23 cellular contexts compared by ENCODE assay signal in genomic region chr2:39320162-39320561, GRCh38.
DNase-seq lines count a peak whose midpoint lies in the region; ATAC-seq, FAIRE-seq and TF ChIP-seq lines count a peak whose summit lies in the region.
"Had no signal": no experiment of that assay in that cellular context is flagged by ENCODE, and none has a peak within 500 bp of the region (broad histone marks: within the 10 kb centered on the region; RNA-seq: fewer than 3 reads in every experiment).

No MANE protein-coding gene starts in this region.

- intact Hi-C loops in IMR-90 (cut with micrococcal nuclease): no loop called here
- intact Hi-C loops in K562 (cut with micrococcal nuclease): no loop called here
- intact Hi-C loops in vagina (cut with DNase I): no loop called here

- BruUV-seq in IMR-90 (replicated peaks; lab: Mats Ljungman, UMichigan) (no TSS peak), K562 (replicated peaks; lab: Mats Ljungman, UMichigan) (no TSS peak)

- no peak overlapping the region for H3K9ac ChIP-seq in IMR-90 (ENCODE audit: low read depth, low read length)
- no peak overlapping the region for H3K9ac ChIP-seq in K562 (ENCODE audit: insufficient read depth in 1 of 2, low read depth in 2 of 2, low read length in 2 of 2)
- H3K9ac ChIP-seq: BLaER1 treated with 17β-estradiol and CSF1 and Interleukin-3, amounts not matched to agents 10 nM and 100 nM had no signal

- no peaks in the 10 kb centered on the region for H3K27me3 ChIP-seq in IMR-90 (ENCODE audit: control insufficient read depth, insufficient read depth, low read length)
- no peaks in the 10 kb centered on the region for H3K27me3 ChIP-seq in K562 (ENCODE audit: control insufficient read depth in 2 of 2, insufficient read depth in 2 of 2, low read length in 2 of 2)
- H3K27me3 ChIP-seq in vagina: no peaks in the 10 kb centered on the region
- no peaks in the 10 kb centered on the region for H3K27me3 ChIP-seq in HAP-1 (ENCODE audit: low read depth)
- H3K27me3 ChIP-seq: BLaER1 treated with 17β-estradiol and CSF1 and Interleukin-3, amounts not matched to agents 10 nM and 100 nM had no signal

- H3K36me3 ChIP-seq in IMR-90 (ENCODE audit: control insufficient read depth, insufficient read depth, low read length): peaks cover 5% of the 10 kb centered on the region
- peaks cover 13% of the 10 kb centered on the region; the same call in 2 of the 3 replicates for H3K36me3 ChIP-seq in K562 (ENCODE audit: control insufficient read depth, insufficient read depth, low read length)
- H3K36me3 ChIP-seq in vagina: peaks cover 0 to 4% of the 10 kb centered on the region in 2 donors
- peaks cover 15% of the 10 kb centered on the region for H3K36me3 ChIP-seq in HAP-1 (replicated peaks)

- no peak overlapping the region for H3K27ac ChIP-seq in A549
- H3K27ac ChIP-seq in IMR-90 (ENCODE audit: insufficient read depth, low read length): no peak overlapping the region
- H3K27ac ChIP-seq in K562 (ENCODE audit: extremely low read depth, low read depth, low read length): no peak overlapping the region
- no peak overlapping the region for H3K27ac ChIP-seq in vagina
- H3K27ac ChIP-seq: BLaER1 treated with 17β-estradiol and CSF1 and Interleukin-3, amounts not matched to agents 10 nM and 100 nM; C4-2B had no signal

- no peak for FAIRE-seq in A549 (lab: Jason Lieb, UNC)
- no peak for FAIRE-seq in K562 (lab: Jason Lieb, UNC)
- FAIRE-seq: A204.1, GM12878, GM12892, GM18507 had no signal

- WGBS in A549 (ENCODE audit: missing lambda C conversion rate): 71% methylated on average over 4 of the region's 4 CpGs
- no CpG with 5 or more reads among the region's 4 CpGs for WGBS in IMR-90 (ENCODE audit: extremely low coverage in 2 of 2, insufficient read length in 1 of 2), 2 experiments
- WGBS in K562 (ENCODE audit: insufficient coverage, low coverage, missing lambda C conversion rate): 86% methylated on average over 4 of the region's 4 CpGs

- H3K14ac ChIP-seq in IMR-90 (replicated peaks; ENCODE audit: low read depth, low read length): no peak overlapping the region

- no peak overlapping the region for H4K5ac ChIP-seq in IMR-90 (ENCODE audit: low read depth, low read length)

- no peak overlapping the region for H3K4ac ChIP-seq in IMR-90 (ENCODE audit: low read depth, low read length)

- H2AFZ ChIP-seq in IMR-90 (replicated peaks; ENCODE audit: low read length, poor library complexity): no peak overlapping the region
- H2AFZ ChIP-seq in K562 (ENCODE audit: low read depth, low read length): no peak overlapping the region

- H3K23ac ChIP-seq in IMR-90 (ENCODE audit: low read depth, low read length): no peak overlapping the region

- no peak overlapping the region for H4K8ac ChIP-seq in IMR-90 (ENCODE audit: low read depth in 2 of 2, low read length in 2 of 2)

- TF ChIP-seq RAD21 in A549 (conservative IDR thresholded peaks at IDR 0.05 in 1 of 2, IDR thresholded peaks at IDR 0.05 in 1 of 2) (no peak), IMR-90 (IDR thresholded peaks at IDR 0.05; ENCODE audit: low read length) (no peak), K562 (CRISPR knock-in tag; conservative IDR thresholded peaks at IDR 0.05 in 1 of 2, IDR thresholded peaks at IDR 0.05 in 1 of 2) (no peak)

- H3K9me3 ChIP-seq in A549 (no peaks in the 10 kb centered on the region), IMR-90 (ENCODE audit: control insufficient read depth, insufficient read depth, low read length) (no peaks in the 10 kb centered on the region), K562 (replicated peaks; ENCODE audit: control insufficient read depth, insufficient read depth, low read depth, low read length) (no peaks in the 10 kb centered on the region), vagina (no peaks in the 10 kb centered on the region), HAP-1 (no peaks in the 10 kb centered on the region)
- H3K9me3 ChIP-seq: BLaER1 treated with 17β-estradiol and CSF1 and Interleukin-3, amounts not matched to agents 10 nM and 100 nM had no signal

- TF ChIP-seq EP300 in A549 (IDR thresholded peaks at IDR 0.05): no peak
- no peak for TF ChIP-seq EP300 in K562 (IDR thresholded peaks at IDR 0.05; ENCODE audit: low read length)

- no peak overlapping the region for H3K56ac ChIP-seq in IMR-90 (ENCODE audit: extremely low read depth, insufficient read depth, low read length)

- H3K4me2 ChIP-seq in A549: no peak overlapping the region
- H3K4me2 ChIP-seq in IMR-90 (ENCODE audit: low read depth, low read length): no peak overlapping the region
- no peak overlapping the region for H3K4me2 ChIP-seq in K562 (ENCODE audit: insufficient read depth, low read length)
- H3K4me2 ChIP-seq: BLaER1 treated with 17β-estradiol and CSF1 and Interleukin-3, amounts not matched to agents 10 nM and 100 nM had no signal

- H2BK5ac ChIP-seq in IMR-90 (ENCODE audit: low read depth, low read length, poor library complexity, severe bottlenecking): no peak overlapping the region

- in situ Hi-C loops in IMR-90 (cut with MboI; ENCODE audit: low sequenced_read_pairs): no loop called here
- in situ Hi-C loops in K562 (cut with MboI): no loop called here
- in situ Hi-C loops in HAP-1 (cut with MboI; ENCODE audit: low sequenced_read_pairs): no loop called here

- H2BK20ac ChIP-seq in IMR-90 (ENCODE audit: low read depth, low read length): no peak overlapping the region

- H3K4me3 ChIP-seq in A549: no peak overlapping the region
- no peak overlapping the region for H3K4me3 ChIP-seq in IMR-90 (ENCODE audit: insufficient read depth, low read depth, low read length)
- H3K4me3 ChIP-seq in K562: no peak overlapping the region
- no peak overlapping the region for H3K4me3 ChIP-seq in vagina
- H3K4me3 ChIP-seq in HAP-1: no peak overlapping the region
- H3K4me3 ChIP-seq: BLaER1 treated with 17β-estradiol and CSF1 and Interleukin-3, amounts not matched to agents 10 nM and 100 nM; GM12878 had no signal

- POLR2A ChIA-PET in A549 (lab: Yijun Ruan, JAX) (no interaction called here), IMR-90 (lab: Charles Lee; ENCODE audit: unreplicated experiment) (no interaction called here), K562 (lab: Yijun Ruan, JAX) (no interaction called here)

- H3K18ac ChIP-seq in IMR-90 (ENCODE audit: low read depth, low read length): no peak overlapping the region

- dilution Hi-C loops in IMR-90 (cut with HindIII; ENCODE audit: low sequenced_read_pairs, unreplicated experiment): no loop called here

- DNase-seq in A549 (ENCODE audit: low read depth in 1 of 2, low spot score in 1 of 2): no peak
- no peak for DNase-seq in IMR-90
- no peak for DNase-seq in K562 (ENCODE audit: extremely low read depth in 1 of 4, low spot score in 3 of 4)
- DNase-seq in COR-L47 (lab: John Stamatoyannopoulos, UW): no peak
- no peak for DNase-seq in vagina (ENCODE audit: extremely low spot score in 2 of 2)
- no peak for DNase-seq in HAP-1 (ENCODE audit: low spot score in 2 of 2)
- DNase-seq: 8988T; AML-193; CD4-positive, alpha-beta T cell; CD8-positive, alpha-beta T cell; DMS 273 treated with DMSO at 0.1 percent for 48 hours; DMS153; DMS53; DMS79; DND-41; EL; GDM1 had no signal

- no peak overlapping the region for H2AK5ac ChIP-seq in IMR-90 (ENCODE audit: low read depth, low read length)

- no peak overlapping the region for H2AK9ac ChIP-seq in IMR-90 (replicated peaks; ENCODE audit: low read depth, low read length, poor library complexity)

- CTCF ChIA-PET in A549 (lab: Yijun Ruan, JAX): no interaction called here
- CTCF ChIA-PET in IMR-90 (lab: Yijun Ruan, JAX): interaction anchor here (0.7 to 1.0 kb wide), 2 partner anchors 14 to 59 kb away, joined by 3 read pairs; no protein-coding TSS in a partner anchor
- CTCF ChIA-PET in K562 (lab: Yijun Ruan, JAX; ENCODE audit: low intra/inter-chr PET ratio): no interaction called here

- H3K4me1 ChIP-seq in A549: no peaks in the 10 kb centered on the region
- no peaks in the 10 kb centered on the region for H3K4me1 ChIP-seq in IMR-90 (ENCODE audit: control insufficient read depth, insufficient read depth, low read length)
- H3K4me1 ChIP-seq in K562 (replicated peaks in 1 of 2; ENCODE audit: control insufficient read depth in 2 of 2, insufficient read depth in 2 of 2, low read length in 2 of 2): no peaks in the 10 kb centered on the region
- H3K4me1 ChIP-seq in vagina: no peaks in the 10 kb centered on the region
- H3K4me1 ChIP-seq in HAP-1: peaks cover 31% of the 10 kb centered on the region
- H3K4me1 ChIP-seq: BLaER1 treated with 17β-estradiol and CSF1 and Interleukin-3, amounts not matched to agents 10 nM and 100 nM had no signal

- H3K9me1 ChIP-seq in IMR-90 (ENCODE audit: insufficient read depth, low read length): no peaks in the 10 kb centered on the region
- no peaks in the 10 kb centered on the region for H3K9me1 ChIP-seq in K562 (ENCODE audit: control insufficient read depth, insufficient read depth, low read length)

- H4K20me1 ChIP-seq in IMR-90 (ENCODE audit: insufficient read depth, low read length) (no peaks in the 10 kb centered on the region), K562 (replicated peaks; ENCODE audit: control insufficient read depth, insufficient read depth, low read length) (no peaks in the 10 kb centered on the region)
- H4K20me1 ChIP-seq: BLaER1 treated with 17β-estradiol and CSF1 and Interleukin-3, amounts not matched to agents 10 nM and 100 nM had no signal

- no peak overlapping the region for H2BK15ac ChIP-seq in IMR-90 (ENCODE audit: low read depth, low read length)

- no peak overlapping the region for H4K91ac ChIP-seq in IMR-90 (ENCODE audit: insufficient read depth, low read depth, low read length)

- TF ChIP-seq CTCF in A549 (IDR thresholded peaks at IDR 0.05) (no peak), IMR-90 (conservative IDR thresholded peaks at IDR 0.05; ENCODE audit: low read depth, low read length) (no peak), K562 (IDR thresholded peaks at IDR 0.05 in 2 of 3, conservative IDR thresholded peaks at IDR 0.05 in 1 of 3; ENCODE audit: insufficient read depth in 2 of 3, low read depth in 1 of 3, low read length in 3 of 3) (no peak), vagina (IDR thresholded peaks at IDR 0.05) (no peak)

- peaks cover 14% of the 10 kb centered on the region in 2 experiments for H3K79me1 ChIP-seq in IMR-90 (ENCODE audit: low read depth in 1 of 2, low read length in 2 of 2)

- TF ChIP-seq POLR2A in A549 (IDR thresholded peaks at IDR 0.05; ENCODE audit: low read length) (no peak), IMR-90 (IDR thresholded peaks at IDR 0.05; ENCODE audit: low read depth, low read length) (no peak), K562 (conservative IDR thresholded peaks at IDR 0.05) (no peak), vagina (IDR thresholded peaks at IDR 0.05) (no peak)

- no peak overlapping the region for H2BK120ac ChIP-seq in IMR-90 (ENCODE audit: low read depth, low read length)

- H3K79me2 ChIP-seq in K562 (ENCODE audit: control insufficient read depth, insufficient read depth, low read length): no peaks in the 10 kb centered on the region

- ATAC-seq in A549 (no peak), IMR-90 (ENCODE audit: low read depth) (no peak), K562 (no peak)
- ATAC-seq: CD8-positive, alpha-beta T cell; GM12878 had no signal

TF ChIP-seq in IMR-90, 13 proteins besides CTCF, POLR2A, EP300 and RAD21 (continues in another document):
- no peak for TF ChIP-seq MAZ (IDR thresholded peaks at IDR 0.05; ENCODE audit: borderline replicate concordance, low read depth, low read length)

TF ChIP-seq in K562, 482 proteins besides CTCF, POLR2A, EP300 and RAD21 (continues in another document):
- TF ChIP-seq ZNF316 (IDR thresholded peaks at IDR 0.05) (peak; percentile 44; the same call in 1 of the 2 replicates), C11orf30 (IDR thresholded peaks at IDR 0.05; ENCODE audit: low read depth) (0 out of 2 replicates have a peak, but pooled peaks have one; percentile 15)

Comparison
In these comparisons a context has a peak if more than half of its experiments do, and no peak if none do; other contexts are left out.
1. Of the 35 proteins assayed by ChIP-seq in both K562 and A549: peak only in K562: none; only in A549: MAFK; in both: none; in neither: 34.